9 cellular contexts compared by ENCODE assay signal in genomic region chrX:77447339-77448149, GRCh38. TPM values are rescaled to one million over a fixed set of nuclear protein-coding genes. Genes with fewer than 3 reads are reported as not detected.
DNase-seq lines count a peak whose midpoint lies in the region; ATAC-seq lines count a peak whose summit lies in the region.
"Had no signal": no experiment of that assay in that cellular context is flagged by ENCODE, and none has a peak within 500 bp of the region (broad histone marks: within the 10 kb centered on the region; RNA-seq: fewer than 3 reads in every experiment).

Gene FGF16, plus strand, starts transcription at chrX:77447389. Its CDS starts 286 bp downstream, at chrX:77447675.

- no peaks in the 10 kb centered on the region for H3K27me3 ChIP-seq in iPS-15b (ENCODE audit: control insufficient read depth, insufficient read depth, low read length)

- H3K27ac Mint-ChIP-seq in activated naive CD8-positive, alpha-beta T cell treated with anti-CD3 and anti-CD28 coated beads for 36 hours = no peak within 1 kb of the TSS

- H3K9ac ChIP-seq in iPS-15b (ENCODE audit: low read depth, low read length) = peak within 1 kb of the TSS; percentile 70

- H3K9me3 Mint-ChIP-seq in activated naive CD8-positive, alpha-beta T cell treated with anti-CD3 and anti-CD28 coated beads for 36 hours = no peaks in the 10 kb centered on the region

- ATAC-seq in GM21576 (IDR thresholded peaks at IDR 0.05; ENCODE audit: unreplicated experiment) (peak; percentile 41), GM21786 (IDR thresholded peaks at IDR 0.05; ENCODE audit: unreplicated experiment) (no peak)

- DNase-seq in activated naive CD8-positive, alpha-beta T cell treated with anti-CD3 and anti-CD28 coated beads for 36 hours = peak; percentile 29
- peak; percentile 4 for DNase-seq in stimulated activated CD4-positive, alpha-beta T cell treated with anti-CD3 and anti-CD28 coated beads, Interleukin-1b, Interleukin-23, amount 100 ng/mL, for 48 hours
- DNase-seq in SW480 (ENCODE audit: low spot score) (no peak), DMS79 (lab: John Stamatoyannopoulos, UW) (no peak), NCI-H2081 treated with DMSO at 0.1 percent for 48 hours (lab: John Stamatoyannopoulos, UW) (no peak)

- peaks cover 43% of the 10 kb centered on the region for H3K27me3 Mint-ChIP-seq in activated naive CD8-positive, alpha-beta T cell treated with anti-CD3 and anti-CD28 coated beads for 36 hours

- H3K4me3 Mint-ChIP-seq in activated naive CD8-positive, alpha-beta T cell treated with anti-CD3 and anti-CD28 coated beads for 36 hours = peak within 1 kb of the TSS; percentile 67

- no peaks in the 10 kb centered on the region for H3K36me3 Mint-ChIP-seq in activated naive CD8-positive, alpha-beta T cell treated with anti-CD3 and anti-CD28 coated beads for 36 hours

- H3K4me1 Mint-ChIP-seq in activated naive CD8-positive, alpha-beta T cell treated with anti-CD3 and anti-CD28 coated beads for 36 hours = peaks cover 12% of the 10 kb centered on the region

- H3K4me3 ChIP-seq in iPS-15b (ENCODE audit: low read depth, low read length) = peak within 1 kb of the TSS; percentile 56

- no peaks in the 10 kb centered on the region for H3K9me3 ChIP-seq in iPS-15b (ENCODE audit: control insufficient read depth, insufficient read depth, low read length)

- no peaks in the 10 kb centered on the region for H3K36me3 ChIP-seq in iPS-15b (ENCODE audit: control insufficient read depth, insufficient read depth, low read length)

- H3K4me1 ChIP-seq in iPS-15b (ENCODE audit: control insufficient read depth, insufficient read depth, low read length) = no peaks in the 10 kb centered on the region

RNA-seq across cellular contexts. Expression of gene FGF16, which starts in this region (rescaled TPM):
- under 1 TPM; 0.12 to 0.22 TPM for total RNA-seq in activated naive CD8-positive, alpha-beta T cell treated with anti-CD3 and anti-CD28 coated beads for 36 hours
- total RNA-seq: H4 had no signal

Comparison
In these comparisons a context has a peak if more than half of its experiments do, and no peak if none do; other contexts are left out.
1. Peak in DNase-seq in activated naive CD8-positive, alpha-beta T cell treated with anti-CD3 and anti-CD28 coated beads for 36 hours; RNA of the gene not detected or under 1 TPM.